8 cellular contexts compared by ENCODE assay signal in genomic region chr16:72787519-72788268, GRCh38.
DNase-seq lines count a peak whose midpoint lies in the region; ATAC-seq and TF ChIP-seq lines count a peak whose summit lies in the region.

No MANE protein-coding gene starts in this region.

- TF ChIP-seq CTCF in DND-41 (IDR thresholded peaks at IDR 0.05; ENCODE audit: borderline replicate concordance, extremely low read depth, low read length, poor library complexity, severe bottlenecking) (no peak), LNCaP clone FGC (IDR thresholded peaks at IDR 0.05; ENCODE audit: control insufficient read depth, extremely low read depth, insufficient read depth) (0 out of 2 replicates have a peak, but pooled peaks have one; percentile 10), endothelial cell (IDR thresholded peaks at IDR 0.05; ENCODE audit: unreplicated experiment) (no peak), mucosa of descending colon (IDR thresholded peaks at IDR 0.05) (no peak)

- ATAC-seq in DND-41 (ENCODE audit: insufficient read depth, low read depth), result 0 out of 3 replicates have a peak, but pooled peaks have one; percentile 49
- ATAC-seq in GM21825 (IDR thresholded peaks at IDR 0.05; ENCODE audit: unreplicated experiment), result peak; percentile 88
- peak; percentile 95 for ATAC-seq in mucosa of descending colon

- H2AFZ ChIP-seq in DND-41 (ENCODE audit: low read depth, low read length), result no peak overlapping the region

- H3K27ac Mint-ChIP-seq in endothelial cell (ENCODE audit: unreplicated experiment), result no peak overlapping the region

- H3K4me2 ChIP-seq in DND-41 (ENCODE audit: insufficient read depth, low read length), result no peak overlapping the region

- no peaks in the 10 kb centered on the region for H4K20me1 ChIP-seq in DND-41 (ENCODE audit: insufficient read depth, low read length)

- H3K4me1 ChIP-seq in DND-41 (ENCODE audit: insufficient read depth, low read length) (no peaks in the 10 kb centered on the region), mucosa of descending colon (ENCODE audit: low read depth) (peaks cover 4% of the 10 kb centered on the region)

- H3K36me3 Mint-ChIP-seq in endothelial cell (ENCODE audit: low read depth, unreplicated experiment), result peaks cover 20% of the 10 kb centered on the region

- H3K79me2 ChIP-seq in DND-41 (ENCODE audit: insufficient read depth, low read length), result no peaks in the 10 kb centered on the region

- peak overlapping the region; percentile 91 for H3K4me3 Mint-ChIP-seq in endothelial cell (ENCODE audit: unreplicated experiment)

- peaks cover 3% of the 10 kb centered on the region for H3K4me1 Mint-ChIP-seq in endothelial cell (ENCODE audit: unreplicated experiment)

- no peaks in the 10 kb centered on the region for H3K9me3 ChIP-seq in DND-41 (ENCODE audit: insufficient read depth, low read length, severe bottlenecking)
- H3K9me3 ChIP-seq in mucosa of descending colon, result no peaks in the 10 kb centered on the region

- H3K36me3 ChIP-seq in DND-41 (ENCODE audit: insufficient read depth, low read length), result peaks cover 32% of the 10 kb centered on the region
- H3K36me3 ChIP-seq in mucosa of descending colon (ENCODE audit: low read depth), result no peaks in the 10 kb centered on the region

- DNase-seq in DND-41 (peak; percentile 8), LNCaP clone FGC (ENCODE audit: low read depth) (peak; percentile 56), endothelial cell (ENCODE audit: low spot score) (peak; percentile 62), mucosa of descending colon (peak; percentile 71 to 77 (median 74)), HuH-7.5 (ENCODE audit: low spot score) (no peak)
- DNase-seq in activated CD8-positive, alpha-beta memory T cell treated with anti-CD3 and anti-CD28 coated beads for 1 hour (ENCODE audit: extremely low read depth in 1 of 2, low read depth in 1 of 2), result peak; percentile 20 to 46
- DNase-seq in stimulated activated CD8-positive, alpha-beta memory T cell treated with anti-CD3 and anti-CD28 coated beads, Interleukin-2, amount 100 ng/mL, for 1 hour (ENCODE audit: low read depth in 2 of 2), result peak; percentile 34 to 37

- no peak overlapping the region for H3K27ac ChIP-seq in DND-41 (ENCODE audit: low read length)

- no peak overlapping the region for H3K4me3 ChIP-seq in DND-41 (ENCODE audit: low read depth in 1 of 2, low read length in 2 of 2)
- H3K4me3 ChIP-seq in LNCaP clone FGC (ENCODE audit: low read depth, low read length), result peak overlapping the region; percentile 39
- H3K4me3 ChIP-seq in mucosa of descending colon, result no peak overlapping the region

- no peaks in the 10 kb centered on the region for H3K9me3 Mint-ChIP-seq in endothelial cell (ENCODE audit: unreplicated experiment)

- intact Hi-C loops in mucosa of descending colon (cut with DNase I, micrococcal nuclease), result no loop called here

- H3K27me3 Mint-ChIP-seq in endothelial cell (ENCODE audit: unreplicated experiment), result peaks cover 8% of the 10 kb centered on the region

- no peak overlapping the region for H3K9ac ChIP-seq in DND-41 (ENCODE audit: low read depth, low read length)

- no peaks in the 10 kb centered on the region for H3K27me3 ChIP-seq in DND-41 (ENCODE audit: insufficient read depth, low read length, poor library complexity)
